17 cellular contexts compared by ENCODE assay signal in the genomic region with DNA sequence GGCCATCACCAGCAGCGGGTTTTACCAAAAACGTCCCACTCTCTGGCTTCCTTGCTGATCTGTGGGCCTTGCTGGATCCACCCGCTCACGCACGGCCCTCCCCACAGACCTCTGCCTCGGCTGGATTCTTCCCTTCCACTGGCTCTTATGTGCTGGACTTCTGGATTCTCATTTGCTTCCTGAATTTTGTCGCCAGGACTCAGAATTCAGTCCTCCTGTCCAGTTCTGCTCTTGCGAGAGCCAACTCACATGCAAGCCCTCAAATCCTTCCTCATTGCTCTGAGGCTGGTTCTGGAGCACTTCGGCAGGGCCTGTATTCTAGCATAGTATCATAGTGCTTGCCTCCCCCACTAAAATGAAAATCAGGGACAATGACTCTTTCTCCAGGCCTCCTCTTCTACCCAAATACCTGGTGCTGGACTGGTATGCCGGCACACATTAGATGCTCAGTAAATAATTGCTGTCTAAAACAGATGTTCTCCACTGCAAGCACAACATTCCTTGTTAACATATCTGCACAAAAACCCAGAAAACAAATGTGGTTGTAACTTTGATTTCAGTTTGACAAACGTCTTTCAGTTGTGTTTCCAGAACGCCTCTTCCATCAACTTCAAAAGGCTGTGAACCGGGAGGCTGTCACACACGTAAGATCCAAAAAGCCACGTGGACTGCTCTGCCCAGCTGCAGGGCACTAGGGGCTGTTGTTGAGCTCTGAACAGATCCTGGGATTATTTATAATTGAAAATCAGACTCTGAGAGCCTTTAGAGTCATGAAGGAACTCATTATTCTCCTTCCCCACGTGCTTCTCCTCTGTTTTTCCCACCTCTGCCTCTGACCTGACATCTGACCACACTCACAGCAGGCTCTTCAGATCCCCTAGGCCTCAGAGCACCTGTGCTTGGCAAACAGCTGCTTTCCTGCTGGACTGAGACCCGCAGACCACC.
DNase-seq lines count a peak whose midpoint lies in the region; ATAC-seq, FAIRE-seq and TF ChIP-seq lines count a peak whose summit lies in the region.
"Had no signal": no experiment of that assay in that cellular context is flagged by ENCODE, and none has a peak within 500 bp of the region (broad histone marks: within the 10 kb centered on the region; RNA-seq: fewer than 3 reads in every experiment).

No MANE protein-coding gene starts in this region.

- peak overlapping the region in 1 of 2 donors; percentile 83 for H3K27ac Mint-ChIP-seq in activated naive CD4-positive, alpha-beta T cell treated with anti-CD3 and anti-CD28 coated beads, Interleukin-2, amount 50 U/mL, for 72 hours
- H3K27ac Mint-ChIP-seq: CD4-positive, CD25-positive, alpha-beta regulatory T cell; endodermal cell; H9; stimulated activated naive CD8-positive, alpha-beta T cell treated with anti-CD3 and anti-CD28 coated beads, Interleukin-15, Interleukin-2, amounts not matched to agents 100 ng/mL and 50 ng/mL, for 24 hours had no signal

- peak; percentile 47 for FAIRE-seq in GM12891 (lab: Jason Lieb, UNC)

- DNase-seq in GM12891 (ENCODE audit: insufficient read length, low spot score) = no peak
- DNase-seq in activated naive CD4-positive, alpha-beta T cell treated with anti-CD3 and anti-CD28 coated beads, Interleukin-2, amount 50 U/mL, for 72 hours (ENCODE audit: low spot score in 2 of 2) = peak in 1 of 2 donors; percentile 33
- peak; percentile 21 to 28 for DNase-seq in stimulated activated CD4-positive, alpha-beta T cell treated with anti-CD3 and anti-CD28 coated beads, Interleukin-2, amount 100 ng/mL, for 48 hours
- no peak for DNase-seq in kidney tubule cell (ENCODE audit: low spot score)
- no peak for DNase-seq in NOMO-1 (lab: John Stamatoyannopoulos, UW; ENCODE audit: unreplicated experiment in 2 of 2)
- DNase-seq in NCI-H1048 (lab: John Stamatoyannopoulos, UW) = no peak
- DNase-seq: aorta; GF-D8; H9; kidney glomerular epithelial cell; NCI-H2029; NK-92 treated with Interleukin-12 subunit alpha and Interleukin-12 subunit beta, amount 100 ng/mL, for 24 hours had no signal

- peak; percentile 62 for ATAC-seq in GM21529 (IDR thresholded peaks at IDR 0.05; ENCODE audit: unreplicated experiment)
- peak; percentile 40 to 97 for ATAC-seq in activated naive CD4-positive, alpha-beta T cell treated with anti-CD3 and anti-CD28 coated beads, Interleukin-2, amount 50 U/mL, for 72 hours
- ATAC-seq in GM18909 (IDR thresholded peaks at IDR 0.05; ENCODE audit: poor library complexity, unreplicated experiment) = no peak

- H3K36me3 Mint-ChIP-seq in activated naive CD4-positive, alpha-beta T cell treated with anti-CD3 and anti-CD28 coated beads, Interleukin-2, amount 50 U/mL, for 72 hours = peaks cover 0 to 13% of the 10 kb centered on the region in 2 donors
- H3K36me3 Mint-ChIP-seq: CD4-positive, CD25-positive, alpha-beta regulatory T cell had no signal

- no peak for TF ChIP-seq POLR2A in GM12891 (IDR thresholded peaks at IDR 0.05; ENCODE audit: low read depth, low read length)

- H3K9me3 Mint-ChIP-seq in activated naive CD4-positive, alpha-beta T cell treated with anti-CD3 and anti-CD28 coated beads, Interleukin-2, amount 50 U/mL, for 72 hours = peaks cover 4% of the 10 kb centered on the region in 2 donors
- H3K9me3 Mint-ChIP-seq: endodermal cell; H9; stimulated activated naive CD8-positive, alpha-beta T cell treated with anti-CD3 and anti-CD28 coated beads, Interleukin-15, Interleukin-2, amounts not matched to agents 100 ng/mL and 50 ng/mL, for 24 hours had no signal

TF ChIP-seq in GM12891, 5 proteins besides CTCF, POLR2A, EP300 and RAD21:
- no peak for TF ChIP-seq TAF1 (IDR thresholded peaks at IDR 0.05; ENCODE audit: low read depth, low read length)
- no peak for TF ChIP-seq POU2F2 (IDR thresholded peaks at IDR 0.05; ENCODE audit: low read depth, low read length)
- TF ChIP-seq POLR2AphosphoS5 (IDR thresholded peaks at IDR 0.05; ENCODE audit: low read depth, low read length) = no peak
- TF ChIP-seq SPI1 (IDR thresholded peaks at IDR 0.05; ENCODE audit: low read depth, low read length) = no peak
- no peak for TF ChIP-seq PAX5 (IDR thresholded peaks at IDR 0.05; ENCODE audit: insufficient read depth, low read length, severe bottlenecking)

Comparison
In these comparisons a context has a peak if more than half of its experiments do, and no peak if none do; other contexts are left out.
1. DNase-seq: peak in stimulated activated CD4-positive, alpha-beta T cell treated with anti-CD3 and anti-CD28 coated beads, Interleukin-2, amount 100 ng/mL, for 48 hours (2 of 2); none in GM12891 (single experiment), kidney tubule cell (single experiment), NOMO-1 (0 of 2) and NCI-H1048 (single experiment).